2 cellular contexts compared by ENCODE assay signal in the genomic region with DNA sequence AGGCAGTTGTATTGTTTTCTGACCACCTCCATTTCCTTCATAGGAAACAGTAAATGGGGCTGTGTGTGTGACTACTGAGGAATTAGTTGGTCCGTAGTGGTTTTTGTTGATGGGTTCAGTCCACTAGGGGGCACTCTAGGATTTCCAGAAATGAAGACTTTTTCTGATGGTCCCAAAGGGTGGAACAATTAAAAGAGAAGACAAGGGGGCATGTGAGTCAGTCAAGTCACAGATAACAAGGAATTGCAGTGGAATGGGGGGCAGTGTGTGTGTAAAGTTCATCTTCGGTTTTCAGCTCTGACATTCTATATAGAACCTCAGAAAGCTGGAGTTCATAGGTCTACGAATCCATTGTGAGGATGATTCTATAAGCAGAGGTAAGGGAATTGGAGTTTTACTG.
TF ChIP-seq lines count a peak whose summit lies in the region.

No MANE protein-coding gene starts in this region.

TF ChIP-seq in SK-N-SH, 30 proteins besides CTCF, POLR2A, EP300 and RAD21 (continued from another document):
- TF ChIP-seq, protein P1, sequence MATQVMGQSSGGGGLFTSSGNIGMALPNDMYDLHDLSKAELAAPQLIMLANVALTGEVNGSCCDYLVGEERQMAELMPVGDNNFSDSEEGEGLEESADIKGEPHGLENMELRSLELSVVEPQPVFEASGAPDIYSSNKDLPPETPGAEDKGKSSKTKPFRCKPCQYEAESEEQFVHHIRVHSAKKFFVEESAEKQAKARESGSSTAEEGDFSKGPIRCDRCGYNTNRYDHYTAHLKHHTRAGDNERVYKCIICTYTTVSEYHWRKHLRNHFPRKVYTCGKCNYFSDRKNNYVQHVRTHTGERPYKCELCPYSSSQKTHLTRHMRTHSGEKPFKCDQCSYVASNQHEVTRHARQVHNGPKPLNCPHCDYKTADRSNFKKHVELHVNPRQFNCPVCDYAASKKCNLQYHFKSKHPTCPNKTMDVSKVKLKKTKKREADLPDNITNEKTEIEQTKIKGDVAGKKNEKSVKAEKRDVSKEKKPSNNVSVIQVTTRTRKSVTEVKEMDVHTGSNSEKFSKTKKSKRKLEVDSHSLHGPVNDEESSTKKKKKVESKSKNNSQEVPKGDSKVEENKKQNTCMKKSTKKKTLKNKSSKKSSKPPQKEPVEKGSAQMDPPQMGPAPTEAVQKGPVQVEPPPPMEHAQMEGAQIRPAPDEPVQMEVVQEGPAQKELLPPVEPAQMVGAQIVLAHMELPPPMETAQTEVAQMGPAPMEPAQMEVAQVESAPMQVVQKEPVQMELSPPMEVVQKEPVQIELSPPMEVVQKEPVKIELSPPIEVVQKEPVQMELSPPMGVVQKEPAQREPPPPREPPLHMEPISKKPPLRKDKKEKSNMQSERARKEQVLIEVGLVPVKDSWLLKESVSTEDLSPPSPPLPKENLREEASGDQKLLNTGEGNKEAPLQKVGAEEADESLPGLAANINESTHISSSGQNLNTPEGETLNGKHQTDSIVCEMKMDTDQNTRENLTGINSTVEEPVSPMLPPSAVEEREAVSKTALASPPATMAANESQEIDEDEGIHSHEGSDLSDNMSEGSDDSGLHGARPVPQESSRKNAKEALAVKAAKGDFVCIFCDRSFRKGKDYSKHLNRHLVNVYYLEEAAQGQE (IDR thresholded peaks at IDR 0.05; ENCODE audit: low read depth, low read length) = no peak
- TF ChIP-seq POLR2AphosphoS5 (IDR thresholded peaks at IDR 0.05; ENCODE audit: low read depth, low read length) (no peak), FOXJ3 (CRISPR knock-in tag; IDR thresholded peaks at IDR 0.05) (no peak), TCF12 (IDR thresholded peaks at IDR 0.05) (no peak), NFIC (IDR thresholded peaks at IDR 0.05; ENCODE audit: borderline replicate concordance) (no peak), TAF1 (IDR thresholded peaks at IDR 0.05; ENCODE audit: borderline replicate concordance, low read depth, low read length) (no peak), MEF2A (IDR thresholded peaks at IDR 0.05; ENCODE audit: borderline replicate concordance, low read depth) (no peak)
- TF ChIP-seq, protein P2, sequence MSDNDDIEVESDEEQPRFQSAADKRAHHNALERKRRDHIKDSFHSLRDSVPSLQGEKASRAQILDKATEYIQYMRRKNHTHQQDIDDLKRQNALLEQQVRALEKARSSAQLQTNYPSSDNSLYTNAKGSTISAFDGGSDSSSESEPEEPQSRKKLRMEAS (IDR thresholded peaks at IDR 0.05; ENCODE audit: low read depth) = no peak

TF ChIP-seq in SK-N-SH treated with all-trans-retinoic acid at 6 μM for 48 hours, 23 proteins besides CTCF, POLR2A, EP300 and RAD21 (continued from another document):
- TF ChIP-seq ZNF565 (CRISPR knock-in tag; conservative IDR thresholded peaks at IDR 0.05; ENCODE audit: low read depth) (no peak), ZC3H10 (CRISPR knock-in tag; IDR thresholded peaks at IDR 0.05) (no peak)
